Comparison of ENCODE assay signal across 14 cellular contexts in genomic region chr10:133622544-133622943, GRCh38. TPM values are rescaled to one million over a fixed set of nuclear protein-coding genes. Genes with fewer than 3 reads are reported as not detected.
DNase-seq lines count a peak whose midpoint lies in the region; ATAC-seq and TF ChIP-seq lines count a peak whose summit lies in the region.
"Not testable (repeated sequence)": the region's sequence is repeated elsewhere in the genome, so short reads cannot be mapped to it uniquely, and the experiment has no call there.
"Had no signal": no experiment of that assay in that cellular context is flagged by ENCODE, and none has a peak within 500 bp of the region (broad histone marks: within the 10 kb centered on the region; RNA-seq: fewer than 3 reads in every experiment).

No MANE protein-coding gene starts in this region.

- H3K4me1 Mint-ChIP-seq in CD14-positive monocyte; activated CD8-positive, alpha-beta T cell treated with anti-CD3 and anti-CD28 coated beads for 36 hours (ENCODE audit: low read depth); central memory CD8-positive, alpha-beta T cell; stimulated activated naive CD8-positive, alpha-beta T cell treated with anti-CD3 and anti-CD28 coated beads, Interleukin-15, amount 100 ng/mL, for 72 hours: not testable (repeated sequence)

- DNase-seq in CD14-positive monocyte (ENCODE audit: low spot score); central memory CD8-positive, alpha-beta T cell (ENCODE audit: low spot score in 2 of 2); stimulated activated naive CD8-positive, alpha-beta T cell treated with anti-CD3 and anti-CD28 coated beads, Interleukin-15, amount 100 ng/mL, for 72 hours: not testable (repeated sequence)
- DNase-seq in activated CD8-positive, alpha-beta T cell treated with anti-CD3 and anti-CD28 coated beads for 36 hours, result peak; percentile 15
- peak; percentile 33 for DNase-seq in activated naive CD4-positive, alpha-beta T cell treated with Interleukin-2 at 50 U/mL for 16 hours

- not testable (repeated sequence) for TF ChIP-seq CTCF in CD14-positive monocyte (IDR thresholded peaks at IDR 0.05); activated CD8-positive, alpha-beta T cell treated with anti-CD3 and anti-CD28 coated beads for 36 hours (IDR thresholded peaks at IDR 0.05)

- peaks cover 5 to 18% (median 16%) of the 10 kb centered on the region in 7 donors for H3K9me3 Mint-ChIP-seq in CD14-positive monocyte
- H3K9me3 Mint-ChIP-seq in activated CD8-positive, alpha-beta T cell treated with anti-CD3 and anti-CD28 coated beads for 36 hours; central memory CD8-positive, alpha-beta T cell; stimulated activated naive CD8-positive, alpha-beta T cell treated with anti-CD3 and anti-CD28 coated beads, Interleukin-15, amount 100 ng/mL, for 72 hours: not testable (repeated sequence)

- not testable (repeated sequence) for H3K36me3 Mint-ChIP-seq in CD14-positive monocyte; activated CD8-positive, alpha-beta T cell treated with anti-CD3 and anti-CD28 coated beads for 36 hours (ENCODE audit: low read depth); central memory CD8-positive, alpha-beta T cell (ENCODE audit: insufficient read depth)

- POLR2A ChIA-PET in activated CD8-positive, alpha-beta T cell treated with anti-CD3 and anti-CD28 coated beads for 36 hours (lab: Charles Lee), result not testable (repeated sequence)

- CTCF ChIA-PET in activated CD8-positive, alpha-beta T cell treated with anti-CD3 and anti-CD28 coated beads for 36 hours (lab: Charles Lee), result not testable (repeated sequence)

- not testable (repeated sequence) for H3K27ac Mint-ChIP-seq in CD14-positive monocyte; activated CD8-positive, alpha-beta T cell treated with anti-CD3 and anti-CD28 coated beads for 36 hours; central memory CD8-positive, alpha-beta T cell (ENCODE audit: low read depth)
- peak overlapping the region in 1 of 2 donors; percentile 13 for H3K27ac Mint-ChIP-seq in stimulated activated naive CD8-positive, alpha-beta T cell treated with anti-CD3 and anti-CD28 coated beads, Interleukin-15, amount 100 ng/mL, for 72 hours

- intact Hi-C loops in CD14-positive monocyte (cut with micrococcal nuclease); activated CD8-positive, alpha-beta T cell treated with anti-CD3 and anti-CD28 coated beads for 36 hours (cut with micrococcal nuclease): not testable (repeated sequence)

- H3K27me3 Mint-ChIP-seq in CD14-positive monocyte (ENCODE audit: low read depth in 3 of 3), result peaks cover 17 to 30% (median 29%) of the 10 kb centered on the region in 3 donors
- H3K27me3 Mint-ChIP-seq in activated CD8-positive, alpha-beta T cell treated with anti-CD3 and anti-CD28 coated beads for 36 hours, result peaks cover 20% of the 10 kb centered on the region
- H3K27me3 Mint-ChIP-seq in central memory CD8-positive, alpha-beta T cell, result peaks cover 20% of the 10 kb centered on the region
- H3K27me3 Mint-ChIP-seq in stimulated activated naive CD8-positive, alpha-beta T cell treated with anti-CD3 and anti-CD28 coated beads, Interleukin-15, amount 100 ng/mL, for 72 hours, result peaks cover 19% of the 10 kb centered on the region

- peak overlapping the region; percentile 59 to 76 for H3K4me3 Mint-ChIP-seq in CD14-positive monocyte
- not testable (repeated sequence) for H3K4me3 Mint-ChIP-seq in activated CD8-positive, alpha-beta T cell treated with anti-CD3 and anti-CD28 coated beads for 36 hours
- peak overlapping the region; percentile 54 for H3K4me3 Mint-ChIP-seq in central memory CD8-positive, alpha-beta T cell
- peak overlapping the region; percentile 22 to 37 for H3K4me3 Mint-ChIP-seq in stimulated activated naive CD8-positive, alpha-beta T cell treated with anti-CD3 and anti-CD28 coated beads, Interleukin-15, amount 100 ng/mL, for 72 hours

- peak; percentile 53 for ATAC-seq in GM19395 (IDR thresholded peaks at IDR 0.05; ENCODE audit: unreplicated experiment)
- peak; percentile 52 for ATAC-seq in HG03432 (IDR thresholded peaks at IDR 0.05; ENCODE audit: unreplicated experiment)
- not testable (repeated sequence) for ATAC-seq in activated CD8-positive, alpha-beta T cell treated with anti-CD3 and anti-CD28 coated beads for 36 hours; central memory CD8-positive, alpha-beta T cell (replicated peaks; ENCODE audit: extremely low read depth, poor library complexity, severe bottlenecking)
- ATAC-seq in stimulated activated naive CD8-positive, alpha-beta T cell treated with anti-CD3 and anti-CD28 coated beads, Interleukin-15, amount 100 ng/mL, for 72 hours, result peak; percentile 61

RNA-seq across cellular contexts. Expression of gene FRG2B, which starts 4.1 kb away (rescaled TPM):
- polyA plus RNA-seq in CD14-positive monocyte, result not detected
- not detected for total RNA-seq in activated CD8-positive, alpha-beta T cell treated with anti-CD3 and anti-CD28 coated beads for 36 hours
- total RNA-seq: Calu3; CD8-positive, alpha-beta T cell; GM23248; HepG2 had no signal
- polyA plus RNA-seq: BJ, GM23248, HepG2, IgD-negative memory B cell had no signal

RNA-seq across cellular contexts. Expression of gene SYCE1, which starts 57.2 kb away (rescaled TPM):
- polyA plus RNA-seq in CD14-positive monocyte, result not detected
- not detected for total RNA-seq in activated CD8-positive, alpha-beta T cell treated with anti-CD3 and anti-CD28 coated beads for 36 hours
- total RNA-seq: Calu3, GM23248, HepG2 had no signal
- polyA plus RNA-seq: A549, GM23248, HepG2, IgD-negative memory B cell had no signal
